28 cellular contexts compared by ENCODE assay signal in the genomic region with DNA sequence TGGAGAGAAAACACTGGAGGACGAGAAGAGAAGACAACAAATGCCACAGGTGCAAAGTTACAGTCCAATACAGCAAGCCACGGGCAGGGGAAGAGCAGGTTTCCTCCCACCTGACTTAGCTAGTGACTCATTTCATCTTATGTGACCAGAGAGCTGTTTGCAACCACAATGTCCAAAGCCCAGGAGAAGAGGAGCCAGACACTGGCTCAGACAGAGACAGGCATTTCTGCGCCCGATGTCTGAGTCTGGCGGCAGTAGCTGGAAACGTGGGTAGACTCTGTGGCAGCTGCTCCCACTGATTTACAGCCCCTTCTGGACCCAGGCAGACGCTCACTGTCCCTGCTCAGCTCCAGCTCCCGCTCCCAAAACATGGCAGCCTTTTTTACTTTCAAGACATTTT. TPM values are rescaled to one million over a fixed set of nuclear protein-coding genes. Genes with fewer than 3 reads are reported as not detected.
DNase-seq lines count a peak whose midpoint lies in the region; ATAC-seq and TF ChIP-seq lines count a peak whose summit lies in the region.
"Had no signal": no experiment of that assay in that cellular context is flagged by ENCODE, and none has a peak within 500 bp of the region (broad histone marks: within the 10 kb centered on the region; RNA-seq: fewer than 3 reads in every experiment).

No MANE protein-coding gene starts in this region.

- peaks cover 0 to 31% (median 8%) of the 10 kb centered on the region in 11 donors for H3K9me3 ChIP-seq in heart right ventricle
- H3K9me3 ChIP-seq: pancreas, thoracic aorta had no signal

- WGBS in heart right ventricle, 2 donors: 95 to 96% methylated on average over 8 of the region's 8 CpGs

- peaks cover 15 to 47% (median 28%) of the 10 kb centered on the region in 9 donors for H3K4me1 ChIP-seq in heart right ventricle

- no peak overlapping the region for H3K4me3 ChIP-seq in heart right ventricle
- no peak overlapping the region for H3K4me3 ChIP-seq in epithelial cell of esophagus (ENCODE audit: low read length)
- H3K4me3 ChIP-seq: cardiac muscle cell, pancreas, thoracic aorta, uterus had no signal

- intact Hi-C loops in Right ventricle myocardium superior (cut with DNase I) (no loop called here), heart right ventricle (cut with DNase I) (no loop called here), posterior vena cava (cut with DNase I) (no loop called here), cardiac septum (cut with DNase I) (no loop called here)

- no peaks in the 10 kb centered on the region for H3K27me3 ChIP-seq in heart right ventricle
- H3K27me3 ChIP-seq: cardiac muscle cell, pancreas, uterus had no signal

- no peak overlapping the region for H3K27ac ChIP-seq in heart right ventricle
- H3K27ac ChIP-seq: cardiac muscle cell, pancreas, thoracic aorta, VCaP had no signal

- TF ChIP-seq CTCF in heart right ventricle (IDR thresholded peaks at IDR 0.05): no peak
- no peak for TF ChIP-seq CTCF in epithelial cell of esophagus (IDR thresholded peaks at IDR 0.05; ENCODE audit: insufficient read depth, low read depth, low read length, missing control alignments)

- ATAC-seq in Right ventricle myocardium superior (ENCODE audit: poor library complexity) (no peak), heart right ventricle (no peak), GM21360 (IDR thresholded peaks at IDR 0.05; ENCODE audit: unreplicated experiment) (no peak)
- ATAC-seq: pancreas, right cardiac atrium had no signal

- H3K36me3 ChIP-seq in heart right ventricle: peaks cover 0 to 16% (median 5%) of the 10 kb centered on the region in 9 donors
- H3K36me3 ChIP-seq: cardiac muscle cell, pancreas, thoracic aorta, uterus had no signal

- DNase-seq in Right ventricle myocardium superior (peak; percentile 15), heart right ventricle (no peak), epithelial cell of esophagus (ENCODE audit: low read depth) (peak; percentile 18), posterior vena cava (ENCODE audit: low spot score) (peak; percentile 42), ecto neural progenitor cell (ENCODE audit: low spot score) (no peak), NCI-H748 (lab: John Stamatoyannopoulos, UW; ENCODE audit: unreplicated experiment) (no peak), cardiac septum (ENCODE audit: low spot score) (no peak)
- DNase-seq: activated CD4-positive, alpha-beta T cell treated with anti-CD3 and anti-CD28 coated beads for 4 hours; activated naive CD4-positive, alpha-beta T cell; activated T-cell treated with anti-CD3 and anti-CD28 coated beads, Interleukin-2, amount 50 U/mL, for 48 hours; CD4-positive, CD25-positive, alpha-beta regulatory T cell; dermis blood vessel endothelial cell; NCI-H187; NCI-H2171 treated with DMSO at 0.1 percent for 48 hours; NCI-H524; nephron progenitor cell; NK-92 treated with Interleukin-12 subunit alpha and Interleukin-12 subunit beta, amount 100 ng/mL, for 24 hours; SHP77 treated with DMSO at 0.1 percent for 48 hours; stimulated activated naive CD4-positive, alpha-beta T cell treated with Interleukin-2 at 50 U/mL for 16 hours; uterus had no signal

RNA-seq across cellular contexts. Expression of gene CHGA, which starts 60.0 kb away (rescaled TPM):
- not detected for total RNA-seq in Right ventricle myocardium superior
- total RNA-seq in heart right ventricle: not detected
- polyA plus RNA-seq in heart right ventricle: under 1 TPM in 1 of 2 donors, not detected in 1; 0.14 TPM
- total RNA-seq in posterior vena cava: under 1 TPM in 1 of 2 donors, not detected in 1; 0.29 TPM
- not detected for total RNA-seq in cardiac septum
- total RNA-seq: activated CD8-positive, alpha-beta memory T cell treated with anti-CD3 and anti-CD28 coated beads for 36 hours; cardiac muscle cell; CD4-positive, CD25-positive, alpha-beta regulatory T cell; fibroblast of lung; right cardiac atrium; thoracic aorta had no signal
- polyA plus RNA-seq: fibroblast of lung had no signal

Comparison
In these comparisons a context has a peak if more than half of its experiments do, and no peak if none do; other contexts are left out.
1. DNase-seq: peak in Right ventricle myocardium superior (single experiment), epithelial cell of esophagus (single experiment) and posterior vena cava (single experiment); none in heart right ventricle (0 of 2), ecto neural progenitor cell (single experiment), NCI-H748 (single experiment) and cardiac septum (single experiment).